ENCODE assay signal across 20 cellular contexts in the genomic region with DNA sequence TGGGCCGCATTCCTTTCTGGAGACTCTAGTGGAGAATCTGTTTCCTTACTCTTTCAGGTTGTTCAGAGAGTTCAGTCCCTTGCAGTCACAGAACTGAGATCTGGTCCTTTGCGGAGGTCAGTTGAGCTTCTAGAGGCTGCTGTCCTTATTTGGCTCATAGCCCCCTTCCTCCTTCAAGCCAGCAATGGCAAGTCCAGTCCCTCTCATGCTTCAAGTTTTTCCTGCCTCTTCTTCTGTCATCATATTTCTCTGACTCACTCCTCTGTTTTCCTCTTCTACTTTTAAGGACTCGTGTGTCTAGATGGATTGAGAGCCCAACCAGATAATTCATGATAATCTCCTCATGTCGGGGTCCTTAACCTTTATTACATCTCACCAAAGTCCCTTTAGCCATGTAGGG.
"Had no signal": no experiment of that assay in that cellular context is flagged by ENCODE, and none has a peak within 500 bp of the region (broad histone marks: within the 10 kb centered on the region; RNA-seq: fewer than 3 reads in every experiment).

No MANE protein-coding gene starts in this region.

- H3K4me1 ChIP-seq: transverse colon had no signal

- H3K9me3 ChIP-seq: right atrium auricular region, transverse colon had no signal

- H3K4me3 Mint-ChIP-seq: activated CD4-positive, alpha-beta memory T cell treated with anti-CD3 and anti-CD28 coated beads, Interleukin-2, amount 10 ng/mL, durations not matched to agents 7 days and 5 days; activated CD4-positive, alpha-beta T cell treated with anti-CD3 and anti-CD28 coated beads for 36 hours; activated naive CD4-positive, alpha-beta T cell treated with anti-CD3 and anti-CD28 coated beads, Interleukin-2, amount 50 U/mL, for 24 hours; activated T-cell treated with anti-CD3 and anti-CD28 coated beads, Interleukin-2, amount 50 U/mL, for 24 hours; natural killer cell had no signal

- DNase-seq: activated CD4-positive, alpha-beta memory T cell treated with anti-CD3 and anti-CD28 coated beads, Interleukin-2, amount 10 ng/mL, durations not matched to agents 7 days and 5 days; activated CD4-positive, alpha-beta T cell treated with anti-CD3 and anti-CD28 coated beads for 36 hours; activated effector memory CD4-positive, alpha-beta T cell treated with Interleukin-2 at 50 U/mL for 16 hours; activated T-cell treated with anti-CD3 and anti-CD28 coated beads, Interleukin-2, amount 50 U/mL, for 24 hours; amniotic stem cell; brain microvascular endothelial cell; effector memory CD4-positive, alpha-beta T cell; mammary epithelial cell; natural killer cell; occipital lobe; stimulated activated CD4-positive, alpha-beta T cell treated with anti-CD3 and anti-CD28 coated beads, Interleukin-4, amount 100 ng/mL, for 24 hours; stimulated activated naive CD4-positive, alpha-beta T cell; substantia nigra; T-helper 2 cell; transverse colon had no signal

- H3K27ac Mint-ChIP-seq: activated CD4-positive, alpha-beta memory T cell treated with anti-CD3 and anti-CD28 coated beads, Interleukin-2, amount 10 ng/mL, durations not matched to agents 7 days and 5 days; activated CD4-positive, alpha-beta T cell treated with anti-CD3 and anti-CD28 coated beads for 36 hours; activated naive CD4-positive, alpha-beta T cell treated with anti-CD3 and anti-CD28 coated beads, Interleukin-2, amount 50 U/mL, for 24 hours; natural killer cell had no signal

- H3K36me3 ChIP-seq: brain microvascular endothelial cell, right atrium auricular region, transverse colon had no signal

- H3K27ac ChIP-seq: brain microvascular endothelial cell, right atrium auricular region, skin epidermis, transverse colon had no signal

- H3K4me1 Mint-ChIP-seq: activated naive CD4-positive, alpha-beta T cell treated with anti-CD3 and anti-CD28 coated beads, Interleukin-2, amount 50 U/mL, for 24 hours had no signal

- H3K4me3 ChIP-seq: right atrium auricular region, skin epidermis, transverse colon had no signal

- H3K27me3 ChIP-seq: brain microvascular endothelial cell, right atrium auricular region, transverse colon had no signal

- H3K27me3 Mint-ChIP-seq: activated CD4-positive, alpha-beta memory T cell treated with anti-CD3 and anti-CD28 coated beads, Interleukin-2, amount 10 ng/mL, durations not matched to agents 7 days and 5 days; activated CD4-positive, alpha-beta T cell treated with anti-CD3 and anti-CD28 coated beads for 36 hours; activated naive CD4-positive, alpha-beta T cell treated with anti-CD3 and anti-CD28 coated beads, Interleukin-2, amount 50 U/mL, for 24 hours; activated T-cell treated with anti-CD3 and anti-CD28 coated beads, Interleukin-2, amount 50 U/mL, for 24 hours had no signal

- ATAC-seq: left lobe of liver, natural killer cell had no signal

- H3K36me3 Mint-ChIP-seq: natural killer cell had no signal

- FAIRE-seq: keratinocyte had no signal
